In the genomic region with DNA sequence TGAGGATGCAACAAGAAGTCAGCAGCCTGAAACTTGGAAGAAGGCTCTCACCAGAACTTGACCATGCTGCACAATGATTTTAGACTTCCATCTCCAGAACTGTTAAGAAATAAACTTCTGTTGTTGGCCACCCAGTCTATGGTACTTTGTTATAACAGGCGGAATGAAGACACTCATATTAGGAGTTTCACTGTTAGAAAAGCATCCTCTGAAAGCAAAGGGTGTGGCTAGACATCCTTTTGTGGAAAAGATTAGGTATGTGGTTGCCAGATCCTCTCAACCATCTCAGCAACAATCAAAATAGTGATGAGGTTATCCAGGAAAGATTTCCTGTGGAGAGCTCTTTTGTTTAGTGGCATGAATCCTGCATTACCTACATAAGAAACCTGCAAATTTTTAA, we compare ENCODE assay signal across 18 cellular contexts.
"Had no signal": no experiment of that assay in that cellular context is flagged by ENCODE, and none has a peak within 500 bp of the region (broad histone marks: within the 10 kb centered on the region; RNA-seq: fewer than 3 reads in every experiment).

No MANE protein-coding gene starts in this region.

- H3K27me3 Mint-ChIP-seq: activated naive CD4-positive, alpha-beta T cell treated with anti-CD3 and anti-CD28 coated beads, Interleukin-2, amount 50 U/mL, for 24 hours; central memory CD8-positive, alpha-beta T cell had no signal

- ATAC-seq: left lobe of liver; mucosa of descending colon; naive thymus-derived CD4-positive, alpha-beta T cell; pancreas had no signal

- H3K9ac ChIP-seq: SK-N-SH had no signal

- H3K9me2 ChIP-seq: SK-N-SH had no signal

- H3K9me3 ChIP-seq: esophagus muscularis mucosa, mucosa of descending colon, pancreas, sigmoid colon, SK-N-SH, tibial artery, uterus had no signal

- H3K4me3 Mint-ChIP-seq: activated naive CD4-positive, alpha-beta T cell treated with anti-CD3 and anti-CD28 coated beads, Interleukin-2, amount 50 U/mL, for 24 hours; central memory CD8-positive, alpha-beta T cell had no signal

- H3K27ac ChIP-seq: coronary artery, esophagus muscularis mucosa, pancreas, sigmoid colon, spleen, tibial artery, uterus, WERI-Rb-1 had no signal

- DNase-seq: activated CD4-positive, alpha-beta T cell treated with anti-CD3 and anti-CD28 coated beads for 48 hours; activated T-cell treated with anti-CD3 and anti-CD28 coated beads, Interleukin-2, amount 50 U/mL, for 1 hour; brain microvascular endothelial cell; islet precursor cell; mucosa of descending colon; naive thymus-derived CD4-positive, alpha-beta T cell; pancreas; sigmoid colon; SK-N-SH; spleen; tibial artery; uterus; WERI-Rb-1 had no signal

- H3K27me3 ChIP-seq: brain microvascular endothelial cell, esophagus muscularis mucosa, pancreas, sigmoid colon, spleen, tibial artery, uterus had no signal

- H3K9me3 Mint-ChIP-seq: central memory CD8-positive, alpha-beta T cell had no signal

- H3K36me3 ChIP-seq: brain microvascular endothelial cell, esophagus muscularis mucosa, pancreas, sigmoid colon, spleen, tibial artery, uterus, WERI-Rb-1 had no signal

- H3K4me3 ChIP-seq: coronary artery, esophagus muscularis mucosa, mucosa of descending colon, pancreas, sigmoid colon, spleen, tibial artery, uterus had no signal

- H3K36me3 Mint-ChIP-seq: activated naive CD4-positive, alpha-beta T cell treated with anti-CD3 and anti-CD28 coated beads, Interleukin-2, amount 50 U/mL, for 24 hours had no signal

- H3K4me1 ChIP-seq: pancreas, tibial artery, uterus had no signal

- H3K4me1 Mint-ChIP-seq: central memory CD8-positive, alpha-beta T cell had no signal

- H3K27ac Mint-ChIP-seq: activated naive CD4-positive, alpha-beta T cell treated with anti-CD3 and anti-CD28 coated beads, Interleukin-2, amount 50 U/mL, for 24 hours had no signal
